Comparison of ENCODE assay signal across 18 cellular contexts in the genomic region with DNA sequence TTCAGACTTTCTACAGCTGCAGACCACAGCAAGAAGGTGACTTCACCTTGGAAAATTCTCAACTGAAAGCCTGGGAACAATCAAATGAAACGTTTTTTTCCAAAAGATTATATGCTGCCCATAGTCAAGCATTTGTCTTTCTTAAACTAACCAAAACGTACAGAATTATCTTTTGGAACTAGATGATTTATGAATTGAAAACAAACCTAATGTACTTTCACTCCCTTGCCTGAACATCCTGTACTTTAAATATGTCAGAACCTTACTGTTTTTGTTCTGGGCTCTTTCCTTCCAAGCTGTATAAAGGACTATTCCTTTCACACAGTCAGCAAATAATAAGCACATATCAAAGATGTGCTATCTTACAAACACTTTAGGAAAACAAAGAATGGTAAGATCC.
DNase-seq lines count a peak whose midpoint lies in the region; ATAC-seq and TF ChIP-seq lines count a peak whose summit lies in the region.
"Had no signal": no experiment of that assay in that cellular context is flagged by ENCODE, and none has a peak within 500 bp of the region (broad histone marks: within the 10 kb centered on the region; RNA-seq: fewer than 3 reads in every experiment).

No MANE protein-coding gene starts in this region.

- no peak for ATAC-seq in activated CD4-positive, alpha-beta T cell treated with anti-CD3 and anti-CD28 coated beads for 36 hours
- ATAC-seq in left ventricle myocardium superior (peak; percentile 54), sciatic nerve (peak; percentile 48), HG02571 (IDR thresholded peaks at IDR 0.05; ENCODE audit: unreplicated experiment) (no peak)

- TF ChIP-seq CTCF in adrenal gland (IDR thresholded peaks at IDR 0.05) = no peak

- peaks cover 3% of the 10 kb centered on the region for H3K36me3 Mint-ChIP-seq in activated CD4-positive, alpha-beta T cell treated with anti-CD3 and anti-CD28 coated beads for 36 hours (ENCODE audit: low read depth)
- H3K36me3 Mint-ChIP-seq: brain had no signal

- H3K27me3 ChIP-seq in adrenal gland = no peaks in the 10 kb centered on the region

- H3K27ac ChIP-seq in adrenal gland = peak overlapping the region in 3 of 5 donors; percentile 35 to 60 (median 53)
- H3K27ac ChIP-seq: 22Rv1 had no signal

- WGBS in adrenal gland, 4 donors = 7 to 21% (median 16%) methylated on average over 2 of the region's 2 CpGs

- CTCF ChIA-PET in activated CD4-positive, alpha-beta T cell treated with anti-CD3 and anti-CD28 coated beads for 36 hours (lab: Charles Lee) = interaction anchor here (0.7 to 1.8 kb wide), 4 partner anchors 19 to 97 kb away, joined by 3 to 9 read pairs (median 4); partner anchors contain the start of gene TNFAIP3

- H3K4me3 Mint-ChIP-seq in activated CD4-positive, alpha-beta T cell treated with anti-CD3 and anti-CD28 coated beads for 36 hours = no peak overlapping the region
- H3K4me3 Mint-ChIP-seq: brain; HFFc6; T-helper 2 cell treated with Interferon-gamma antibody and Interleukin-4, amounts not matched to agents 5 μg/mL and 100 μg/mL, for 36 hours had no signal

- no peaks in the 10 kb centered on the region for H3K9me3 ChIP-seq in adrenal gland (replicated peaks in 1 of 3)

- H3K27me3 Mint-ChIP-seq in activated CD4-positive, alpha-beta T cell treated with anti-CD3 and anti-CD28 coated beads for 36 hours = no peaks in the 10 kb centered on the region

- H3K36me3 ChIP-seq in adrenal gland (replicated peaks in 1 of 2) = no peaks in the 10 kb centered on the region

- H3K9me3 Mint-ChIP-seq in activated CD4-positive, alpha-beta T cell treated with anti-CD3 and anti-CD28 coated beads for 36 hours (ENCODE audit: low read depth) = peaks cover 4% of the 10 kb centered on the region
- H3K9me3 Mint-ChIP-seq: HFFc6 had no signal

- no peak for DNase-seq in activated CD4-positive, alpha-beta T cell treated with anti-CD3 and anti-CD28 coated beads for 36 hours
- DNase-seq in activated CD4-positive, alpha-beta T cell treated with anti-CD3 and anti-CD28 coated beads, Interleukin-2, amount 50 U/mL, for 48 hours = no peak
- no peak for DNase-seq in adrenal gland
- no peak for DNase-seq in left ventricle myocardium superior
- no peak for DNase-seq in sciatic nerve (ENCODE audit: low spot score)
- DNase-seq in NCI-H2196 (lab: John Stamatoyannopoulos, UW; ENCODE audit: unreplicated experiment) = no peak
- no peak for DNase-seq in glomerular visceral epithelial cell (ENCODE audit: extremely low spot score)
- DNase-seq: activated CD4-positive, alpha-beta T cell treated with anti-CD3 and anti-CD28 coated beads for 1 hour; effector CD4-positive, alpha-beta T cell; foreskin melanocyte; HFFc6; NCI-H1105 treated with DMSO at 0.1 percent for 48 hours; occipital lobe; SHP77 had no signal

- POLR2A ChIA-PET in activated CD4-positive, alpha-beta T cell treated with anti-CD3 and anti-CD28 coated beads for 36 hours (lab: Charles Lee) = no interaction called here

- intact Hi-C loops in activated CD4-positive, alpha-beta T cell treated with anti-CD3 and anti-CD28 coated beads for 36 hours (cut with DNase I, micrococcal nuclease) = no loop called here
- intact Hi-C loops in adrenal gland (cut with DNase I) = loop anchor here (5.0 to 10.0 kb wide), 4 partner anchors 60 to 143 kb away; partner anchors contain the start of gene TNFAIP3 (in 2 of the 2)
- intact Hi-C loops in left ventricle myocardium superior (cut with micrococcal nuclease) = no loop called here
- intact Hi-C loops in sciatic nerve (cut with DNase I) = no loop called here

- TF ChIP-seq POLR2A in adrenal gland (IDR thresholded peaks at IDR 0.05) = no peak

- H3K4me1 ChIP-seq in adrenal gland (replicated peaks in 1 of 2) = peaks cover 0 to 17% of the 10 kb centered on the region in 2 donors

- peaks cover 73% of the 10 kb centered on the region for H3K4me1 Mint-ChIP-seq in activated CD4-positive, alpha-beta T cell treated with anti-CD3 and anti-CD28 coated beads for 36 hours
- H3K4me1 Mint-ChIP-seq: brain had no signal

- H3K4me3 ChIP-seq in adrenal gland = no peak overlapping the region

- H3K27ac Mint-ChIP-seq in activated CD4-positive, alpha-beta T cell treated with anti-CD3 and anti-CD28 coated beads for 36 hours = peak overlapping the region; percentile 37
- H3K27ac Mint-ChIP-seq: HFFc6; T-helper 2 cell treated with Interferon-gamma antibody and Interleukin-4, amounts not matched to agents 5 μg/mL and 100 μg/mL, for 36 hours had no signal

Comparison
In these comparisons a context has a peak if more than half of its experiments do, and no peak if none do; other contexts are left out.
1. ATAC-seq: peak in left ventricle myocardium superior (single experiment) and sciatic nerve (single experiment); none in activated CD4-positive, alpha-beta T cell treated with anti-CD3 and anti-CD28 coated beads for 36 hours (single experiment) and HG02571 (single experiment).
2. intact Hi-C loops: an anchor here in adrenal gland (5.0 to 10.0 kb wide); none called in activated CD4-positive, alpha-beta T cell treated with anti-CD3 and anti-CD28 coated beads for 36 hours, left ventricle myocardium superior and sciatic nerve.